ENCODE assay signal across 8 cellular contexts in the genomic region with DNA sequence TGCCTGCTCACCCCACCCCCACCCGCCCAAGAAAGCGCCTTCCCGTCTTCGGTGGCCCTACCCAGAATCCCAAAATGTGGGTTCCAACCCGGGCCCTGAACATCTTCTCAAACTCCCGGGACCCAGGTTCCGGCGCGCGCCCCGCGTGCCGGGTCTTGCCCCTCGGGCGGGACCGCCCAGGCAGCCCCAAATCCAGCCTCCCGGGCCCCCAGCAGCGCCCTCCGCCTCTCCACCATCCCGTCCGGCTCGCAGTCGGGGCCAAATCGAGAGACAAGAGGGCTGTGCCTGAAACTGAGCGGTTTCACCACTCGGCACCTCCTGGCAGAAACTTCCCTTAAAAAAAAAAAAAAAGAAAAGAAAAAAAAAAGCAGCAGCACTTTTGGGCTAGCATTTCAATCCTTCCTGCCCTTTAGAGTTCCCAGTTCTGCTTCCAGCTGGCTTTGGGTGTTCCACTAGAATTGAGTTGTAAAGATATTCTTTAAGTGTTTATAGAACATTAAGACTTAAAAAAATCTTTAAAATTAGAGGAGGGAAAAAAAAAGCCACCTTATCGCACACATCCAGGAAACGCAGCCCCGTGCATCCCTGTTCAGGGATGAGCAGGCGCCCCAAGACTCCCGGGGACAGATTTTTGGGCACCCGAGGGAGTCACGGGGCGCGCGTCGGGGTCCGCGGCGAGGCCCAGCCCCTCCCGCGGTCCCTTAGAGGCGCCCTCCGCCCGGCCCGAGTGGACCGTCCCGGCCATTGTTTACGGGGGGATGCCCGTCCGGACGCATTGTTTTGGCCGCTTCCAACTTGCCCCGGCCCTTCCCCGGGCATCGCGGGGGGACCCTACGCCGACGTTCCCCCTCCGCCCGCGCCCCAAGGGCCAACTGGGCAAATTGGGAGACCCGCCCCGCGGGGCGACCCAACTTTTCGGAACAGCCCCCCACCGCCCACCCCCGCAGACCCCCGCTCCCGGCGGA. TPM values are rescaled to one million over a fixed set of nuclear protein-coding genes. Genes with fewer than 3 reads are reported as not detected.
A peak's percentile ranks its signal among the peaks of the same experiment; 100 is the strongest.
DNase-seq lines count a peak whose midpoint lies in the region; ATAC-seq and TF ChIP-seq lines count a peak whose summit lies in the region.
"Not testable (repeated sequence)": the region's sequence is repeated elsewhere in the genome, so short reads cannot be mapped to it uniquely, and the experiment has no call there.

No MANE protein-coding gene starts in this region.

- CTCF ChIA-PET in AG04449 (lab: Yijun Ruan, JAX), result not testable (repeated sequence)

- H3K4me3 ChIP-seq in AG04449 (ENCODE audit: low read depth, low read length) (peak overlapping the region; percentile 72), skeletal muscle tissue (ENCODE audit: low read length in 3 of 3) (peak overlapping the region; percentile 60 to 68 (median 62))
- peak overlapping the region; percentile 90 for H3K4me3 ChIP-seq in effector memory CD4-positive, alpha-beta T cell (ENCODE audit: insufficient read depth, low read depth, low read length, poor library complexity, severe bottlenecking)

- not testable (repeated sequence) for H3K36me3 ChIP-seq in effector memory CD4-positive, alpha-beta T cell (ENCODE audit: control insufficient read depth, insufficient read depth, low read length); skeletal muscle tissue (ENCODE audit: control insufficient read depth in 3 of 3, insufficient read depth in 3 of 3, low read length in 3 of 3)

- not testable (repeated sequence) for H3K27me3 Mint-ChIP-seq in activated T-cell treated with anti-CD3 and anti-CD28 coated beads, Interleukin-2, amount 50 U/mL, for 4 hours (ENCODE audit: low read depth)

- H3K4me1 ChIP-seq in effector memory CD4-positive, alpha-beta T cell (ENCODE audit: control insufficient read depth, insufficient read depth, low read length, poor library complexity, severe bottlenecking); skeletal muscle tissue (ENCODE audit: control insufficient read depth in 3 of 3, insufficient read depth in 3 of 3, low read length in 3 of 3): not testable (repeated sequence)

- TF ChIP-seq CTCF in AG04449 (IDR thresholded peaks at IDR 0.05; ENCODE audit: insufficient read depth, low read length, missing control alignments), result not testable (repeated sequence)

- POLR2A ChIA-PET in AG04449 (lab: Yijun Ruan, JAX), result interaction anchor here (1.0 to 1.5 kb wide), 5 partner anchors 64 to 182 kb away, joined by 4 to 12 read pairs (median 5); no protein-coding TSS in a partner anchor

- not testable (repeated sequence) for H3K9me3 Mint-ChIP-seq in activated T-cell treated with anti-CD3 and anti-CD28 coated beads, Interleukin-2, amount 50 U/mL, for 4 hours

- peak overlapping the region; percentile 95 for H3K4me3 Mint-ChIP-seq in activated T-cell treated with anti-CD3 and anti-CD28 coated beads, Interleukin-2, amount 50 U/mL, for 4 hours

- H3K9me3 ChIP-seq in effector memory CD4-positive, alpha-beta T cell (ENCODE audit: control insufficient read depth, low read length); skeletal muscle tissue (ENCODE audit: control insufficient read depth in 3 of 3, low read length in 3 of 3): not testable (repeated sequence)

- H3K36me3 Mint-ChIP-seq in activated T-cell treated with anti-CD3 and anti-CD28 coated beads, Interleukin-2, amount 50 U/mL, for 4 hours (ENCODE audit: insufficient read depth), result not testable (repeated sequence)

- peaks cover 50% of the 10 kb centered on the region for H3K4me1 Mint-ChIP-seq in activated T-cell treated with anti-CD3 and anti-CD28 coated beads, Interleukin-2, amount 50 U/mL, for 4 hours (ENCODE audit: low read depth)

- not testable (repeated sequence) for H3K27me3 ChIP-seq in effector memory CD4-positive, alpha-beta T cell (replicated peaks; ENCODE audit: control insufficient read depth, insufficient read depth, low read length, poor library complexity, severe bottlenecking); skeletal muscle tissue (ENCODE audit: control insufficient read depth in 3 of 3, insufficient read depth in 3 of 3, low read length in 3 of 3)

- H3K27ac ChIP-seq in effector memory CD4-positive, alpha-beta T cell (ENCODE audit: insufficient read depth, low read length, poor library complexity, severe bottlenecking), result peak overlapping the region; percentile 96
- H3K27ac ChIP-seq in skeletal muscle tissue (ENCODE audit: low read depth, low read length), result peak overlapping the region; percentile 92

- not testable (repeated sequence) for DNase-seq in AG04449 (ENCODE audit: low read depth, low spot score)
- DNase-seq in RKO (ENCODE audit: low spot score), result peak; percentile 41
- peak; percentile 36 for DNase-seq in activated T-cell treated with anti-CD3 and anti-CD28 coated beads, Interleukin-2, amount 50 U/mL, for 4 hours
- peak; percentile 36 to 50 (median 40) for DNase-seq in effector memory CD4-positive, alpha-beta T cell
- peak; percentile 69 for DNase-seq in left kidney (ENCODE audit: low read depth, low spot score)

- peak overlapping the region; percentile 74 to 79 (median 74) for H3K9ac ChIP-seq in skeletal muscle tissue (ENCODE audit: low read depth in 1 of 3, low read length in 3 of 3)

- ATAC-seq in GM19035 (IDR thresholded peaks at IDR 0.05; ENCODE audit: unreplicated experiment) (peak; percentile 15), HG03342 (IDR thresholded peaks at IDR 0.05; ENCODE audit: unreplicated experiment) (peak; percentile 24)
- not testable (repeated sequence) for ATAC-seq in activated T-cell treated with anti-CD3 and anti-CD28 coated beads, Interleukin-2, amount 50 U/mL, for 4 hours

RNA-seq across cellular contexts. Expression of a gene that starts 0.9 kb away (rescaled TPM):
- total RNA-seq in activated T-cell treated with anti-CD3 and anti-CD28 coated beads, Interleukin-2, amount 50 U/mL, for 4 hours, result 10 to 100 TPM; 25.9 to 27.8 (median 26.4) TPM
- 8.4 TPM for total RNA-seq in skeletal muscle tissue
